In the genomic region with DNA sequence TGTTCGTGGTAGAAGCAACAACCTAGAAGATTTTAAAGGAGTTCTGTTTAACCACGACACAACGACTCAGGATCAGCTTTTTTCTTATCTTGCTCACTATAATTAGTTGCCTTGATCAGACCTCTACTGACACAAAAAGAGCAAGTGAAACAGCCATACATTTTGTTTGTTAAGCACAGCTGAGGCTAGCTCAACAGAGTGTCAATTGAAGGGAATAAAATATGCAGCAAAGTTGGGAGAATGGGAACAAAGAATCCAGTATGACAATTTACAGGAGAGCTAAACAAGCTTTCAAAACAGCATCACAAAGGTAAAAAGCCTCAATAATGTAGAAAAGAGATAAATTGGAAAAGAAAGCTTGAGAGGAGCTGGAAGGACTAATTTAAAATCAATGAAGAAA, we compare ENCODE assay signal across 24 cellular contexts.
"Had no signal": no experiment of that assay in that cellular context is flagged by ENCODE, and none has a peak within 500 bp of the region (broad histone marks: within the 10 kb centered on the region; RNA-seq: fewer than 3 reads in every experiment).

No MANE protein-coding gene starts in this region.

- H3K9me3 ChIP-seq: body of pancreas, pancreas, psoas muscle, right atrium auricular region, thoracic aorta, vagina had no signal

- H3K27me3 ChIP-seq: body of pancreas, cardiac muscle cell, foreskin keratinocyte, pancreas, right atrium auricular region, vagina had no signal

- H3K27ac ChIP-seq: body of pancreas, cardiac muscle cell, foreskin keratinocyte, pancreas, psoas muscle, right atrium auricular region, thoracic aorta, vagina had no signal

- H3K4me1 ChIP-seq: body of pancreas, pancreas had no signal

- H3K4me3 ChIP-seq: body of pancreas, cardiac muscle cell, pancreas, psoas muscle, right atrium auricular region, thoracic aorta, vagina had no signal

- H3K36me3 ChIP-seq: cardiac muscle cell, pancreas, right atrium auricular region, thoracic aorta, vagina had no signal

- DNase-seq: activated B cell treated with CpG ODN at 0.5 μM for 24 hours; activated CD4-positive, alpha-beta T cell treated with anti-CD3 and anti-CD28 coated beads, Interleukin-2, amount 50 U/mL, for 1 hour; activated CD8-positive, alpha-beta memory T cell treated with anti-CD3 and anti-CD28 coated beads, Interleukin-2, amount 10 ng/mL, durations not matched to agents 7 days and 5 days; activated CD8-positive, alpha-beta T cell treated with anti-CD3 and anti-CD28 coated beads for 36 hours; activated naive CD4-positive, alpha-beta T cell treated with Interleukin-2 at 50 U/mL for 16 hours; activated T-cell treated with anti-CD3 and anti-CD28 coated beads, Interleukin-2, amount 50 U/mL, for 72 hours; aorta; body of pancreas; cortex of kidney; foreskin keratinocyte; kidney glomerular epithelial cell; left ventricle myocardium superior; naive B cell; nephron progenitor cell; pancreas; psoas muscle; stimulated activated CD4-positive, alpha-beta T cell treated with anti-CD3 and anti-CD28 coated beads, Interleukin-15, amount 100 ng/mL, for 24 hours; stimulated activated CD4-positive, alpha-beta T cell treated with anti-CD3 and anti-CD28 coated beads, Interleukin-2, amount 100 ng/mL, for 24 hours; stimulated activated naive CD4-positive, alpha-beta T cell; T-cell had no signal
